In the genomic region with DNA sequence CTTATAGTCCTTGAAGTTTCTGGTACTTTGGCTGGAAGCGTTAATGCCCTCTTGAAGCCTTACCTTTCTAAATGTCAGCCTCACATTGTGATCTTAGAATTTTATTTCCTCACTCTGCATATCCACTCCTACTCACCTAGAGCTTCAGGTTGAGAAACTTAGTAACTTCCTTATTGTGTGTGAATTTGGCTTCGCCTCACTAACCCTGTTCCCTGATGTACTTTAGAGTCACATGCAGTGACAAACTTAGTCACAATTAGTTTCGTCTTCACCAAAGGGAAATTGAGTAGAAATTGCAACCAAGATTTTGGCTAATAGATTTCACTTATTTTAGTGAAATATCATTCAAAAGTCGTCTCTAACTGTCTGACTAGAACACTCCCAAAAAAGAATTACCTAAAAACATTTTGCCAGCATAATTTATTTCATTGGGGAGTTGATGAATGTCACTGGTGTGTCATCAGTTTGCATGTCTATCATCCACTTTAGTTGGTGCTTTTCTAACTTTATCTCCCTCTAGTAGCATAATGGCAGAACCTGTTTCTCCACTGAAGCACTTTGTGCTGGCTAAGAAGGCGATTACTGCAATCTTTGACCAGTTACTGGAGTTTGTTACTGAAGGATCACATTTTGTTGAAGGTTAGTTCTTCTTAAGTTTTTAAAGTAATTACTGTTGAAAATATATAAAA, we compare ENCODE assay signal across 8 cellular contexts. TPM values are rescaled to one million over a fixed set of nuclear protein-coding genes. Genes with fewer than 3 reads are reported as not detected.
A peak's percentile ranks its signal among the peaks of the same experiment; 100 is the strongest.
DNase-seq lines count a peak whose midpoint lies in the region; ATAC-seq and TF ChIP-seq lines count a peak whose summit lies in the region.

No MANE protein-coding gene starts in this region.

- peak overlapping the region; percentile 97 for H3K4me3 ChIP-seq in coronary artery

- DNase-seq in NCI-H1417 (lab: John Stamatoyannopoulos, UW) (peak in 2 of 3 experiments; percentile 33 to 56), NCI-H1417 treated with DMSO at 0.1 percent for 48 hours (lab: John Stamatoyannopoulos, UW) (no peak), HFFc6 (no peak), NAMALWA (ENCODE audit: low spot score) (peak; percentile 82), coronary artery (ENCODE audit: low spot score) (no peak), NCI-H774 (lab: John Stamatoyannopoulos, UW) (no peak), GM03348 (ENCODE audit: low spot score) (no peak)
- DNase-seq in naive thymus-derived CD8-positive, alpha-beta T cell = peak in 1 of 10 donors; percentile 8

- H3K27ac Mint-ChIP-seq in HFFc6 = peak overlapping the region; percentile 97
- H3K27ac Mint-ChIP-seq in naive thymus-derived CD8-positive, alpha-beta T cell = peak overlapping the region; percentile 35 to 99 (median 92)

- no peak for TF ChIP-seq CTCF in HFFc6 (IDR thresholded peaks at IDR 0.05)
- no peak for TF ChIP-seq CTCF in coronary artery (IDR thresholded peaks at IDR 0.05)

- H3K4me3 Mint-ChIP-seq in HFFc6 = peak overlapping the region; percentile 100
- peak overlapping the region; percentile 95 to 100 (median 97) for H3K4me3 Mint-ChIP-seq in naive thymus-derived CD8-positive, alpha-beta T cell

- ATAC-seq in naive thymus-derived CD8-positive, alpha-beta T cell = no peak

- POLR2A ChIA-PET in naive thymus-derived CD8-positive, alpha-beta T cell (lab: Charles Lee) = interaction anchor here (2.6 to 2.8 kb wide), 2 partner anchors 25 to 200 kb away, joined by 19 to 27 read pairs; a partner anchor contains a TSS

- H3K36me3 Mint-ChIP-seq in HFFc6 (ENCODE audit: low read depth) = peaks cover 11% of the 10 kb centered on the region
- H3K36me3 Mint-ChIP-seq in naive thymus-derived CD8-positive, alpha-beta T cell = peaks cover 0 to 27% (median 5%) of the 10 kb centered on the region in 3 donors

- no peaks in the 10 kb centered on the region for H3K9me3 Mint-ChIP-seq in HFFc6
- H3K9me3 Mint-ChIP-seq in naive thymus-derived CD8-positive, alpha-beta T cell = no peaks in the 10 kb centered on the region

- H3K4me1 Mint-ChIP-seq in HFFc6 (ENCODE audit: low read depth) = peaks cover 25% of the 10 kb centered on the region
- H3K4me1 Mint-ChIP-seq in naive thymus-derived CD8-positive, alpha-beta T cell = peaks cover 6 to 45% (median 26%) of the 10 kb centered on the region in 4 donors

- peaks cover 4% of the 10 kb centered on the region; the same call in 1 of the 2 replicates for H3K27me3 Mint-ChIP-seq in HFFc6 (ENCODE audit: insufficient read depth)
- no peaks in the 10 kb centered on the region for H3K27me3 Mint-ChIP-seq in naive thymus-derived CD8-positive, alpha-beta T cell

- H3K27ac ChIP-seq in coronary artery = peak overlapping the region in 1 of 2 donors; percentile 82

RNA-seq across cellular contexts. Expression of a gene that starts 1.0 kb away (rescaled TPM):
- total RNA-seq in HFFc6 (2021; fragmentation: NEBNext Ultra II Directional; extraction: Animal tissue kit (Norgen Biotek cat#: 25700)) = 10 to 100 TPM; 49.6 to 62.0 (median 56.3) TPM
- total RNA-seq in naive thymus-derived CD8-positive, alpha-beta T cell = 10 to 100 TPM; 49.0 to 57.3 TPM
- polyA plus RNA-seq in naive thymus-derived CD8-positive, alpha-beta T cell = 1 to 10 TPM; 4.9 to 9.5 (median 8.8) TPM

RNA-seq across cellular contexts. Expression of a gene that starts 25.6 kb away (rescaled TPM):
- 10 to 100 TPM; 24.9 to 32.8 (median 29.0) TPM for total RNA-seq in HFFc6 (2021; fragmentation: NEBNext Ultra II Directional; extraction: Animal tissue kit (Norgen Biotek cat#: 25700))
- 10 to 100 TPM; 64.7 to 65.2 TPM for total RNA-seq in naive thymus-derived CD8-positive, alpha-beta T cell
- 10 to 100 TPM; 56.5 to 63.0 (median 60.1) TPM for polyA plus RNA-seq in naive thymus-derived CD8-positive, alpha-beta T cell

Comparison
In these comparisons a context has a peak if more than half of its experiments do, and no peak if none do; other contexts are left out.
1. DNase-seq: peak in NCI-H1417 (2 of 3) and NAMALWA (single experiment); none in NCI-H1417 treated with DMSO at 0.1 percent for 48 hours (single experiment), HFFc6 (single experiment), coronary artery (single experiment), NCI-H774 (single experiment) and GM03348 (single experiment).